Comparison of ENCODE assay signal across 8 cellular contexts in genomic region chr3:123961508-123961856, GRCh38. TPM values are rescaled to one million over a fixed set of nuclear protein-coding genes. Genes with fewer than 3 reads are reported as not detected.
A peak's percentile ranks its signal among the peaks of the same experiment; 100 is the strongest.
DNase-seq lines count a peak whose midpoint lies in the region; ATAC-seq and TF ChIP-seq lines count a peak whose summit lies in the region.

No MANE protein-coding gene starts in this region.

- no peaks in the 10 kb centered on the region for H3K27me3 ChIP-seq in left lung

- no peaks in the 10 kb centered on the region for H3K9me3 Mint-ChIP-seq in activated CD4-positive, alpha-beta T cell treated with anti-CD3 and anti-CD28 coated beads for 36 hours (ENCODE audit: low read depth)
- H3K9me3 Mint-ChIP-seq in activated naive CD8-positive, alpha-beta T cell treated with anti-CD3 and anti-CD28 coated beads, Interleukin-2, amount 10 ng/mL, durations not matched to agents 7 days and 5 days = no peaks in the 10 kb centered on the region

- peaks cover 7% of the 10 kb centered on the region for H3K27me3 Mint-ChIP-seq in activated CD4-positive, alpha-beta T cell treated with anti-CD3 and anti-CD28 coated beads for 36 hours
- peaks cover 23% of the 10 kb centered on the region for H3K27me3 Mint-ChIP-seq in activated naive CD8-positive, alpha-beta T cell treated with anti-CD3 and anti-CD28 coated beads, Interleukin-2, amount 10 ng/mL, durations not matched to agents 7 days and 5 days

- H3K36me3 Mint-ChIP-seq in activated CD4-positive, alpha-beta T cell treated with anti-CD3 and anti-CD28 coated beads for 36 hours (ENCODE audit: low read depth) = no peaks in the 10 kb centered on the region
- H3K36me3 Mint-ChIP-seq in activated naive CD8-positive, alpha-beta T cell treated with anti-CD3 and anti-CD28 coated beads, Interleukin-2, amount 10 ng/mL, durations not matched to agents 7 days and 5 days = peaks cover 2% of the 10 kb centered on the region

- peaks cover 23% of the 10 kb centered on the region for H3K4me1 Mint-ChIP-seq in activated CD4-positive, alpha-beta T cell treated with anti-CD3 and anti-CD28 coated beads for 36 hours
- H3K4me1 Mint-ChIP-seq in activated naive CD8-positive, alpha-beta T cell treated with anti-CD3 and anti-CD28 coated beads, Interleukin-2, amount 10 ng/mL, durations not matched to agents 7 days and 5 days = peaks cover 18% of the 10 kb centered on the region

- H3K4me1 ChIP-seq in left lung = peaks cover 0 to 21% of the 10 kb centered on the region in 2 donors

- no peak for TF ChIP-seq CTCF in left lung (IDR thresholded peaks at IDR 0.05)

- POLR2A ChIA-PET in activated CD4-positive, alpha-beta T cell treated with anti-CD3 and anti-CD28 coated beads for 36 hours (lab: Charles Lee) = no interaction called here
- POLR2A ChIA-PET in activated naive CD8-positive, alpha-beta T cell treated with anti-CD3 and anti-CD28 coated beads, Interleukin-2, amount 10 ng/mL, durations not matched to agents 7 days and 5 days (lab: Charles Lee) = interaction anchor here (0.9 kb wide), 1 partner anchor 77 kb away, joined by 3 read pairs; the partner anchor contains the start of gene MYLK

- H3K9me3 ChIP-seq in left lung = no peaks in the 10 kb centered on the region

- no peaks in the 10 kb centered on the region for H3K36me3 ChIP-seq in left lung

- no peak for DNase-seq in activated CD4-positive, alpha-beta T cell treated with anti-CD3 and anti-CD28 coated beads for 36 hours
- no peak for DNase-seq in activated CD4-positive, alpha-beta T cell treated with anti-CD3 and anti-CD28 coated beads, Interleukin-2, amount 50 U/mL, for 48 hours
- DNase-seq in activated naive CD8-positive, alpha-beta T cell treated with anti-CD3 and anti-CD28 coated beads, Interleukin-2, amount 10 ng/mL, durations not matched to agents 7 days and 5 days = no peak
- no peak for DNase-seq in left lung
- DNase-seq in superior temporal gyrus (ENCODE audit: extremely low spot score) = peak; percentile 29
- no peak for DNase-seq in AG20443 (ENCODE audit: low spot score)

- intact Hi-C loops in activated CD4-positive, alpha-beta T cell treated with anti-CD3 and anti-CD28 coated beads for 36 hours (cut with DNase I, micrococcal nuclease) = loop anchor here (1.0 to 5.0 kb wide), 5 partner anchors 71 to 769 kb away; partner anchors contain the start of genes HACD2 (in 1 of the 2), KALRN (in 1 of the 2), MYLK (in 1 of the 2) and SEC22A (in 1 of the 2)
- intact Hi-C loops in left lung (cut with DNase I) = no loop called here

- H3K27ac ChIP-seq in left lung = peak overlapping the region; percentile 81 to 85

- H3K4me3 ChIP-seq in left lung = peak overlapping the region; percentile 52 to 64

- CTCF ChIA-PET in activated CD4-positive, alpha-beta T cell treated with anti-CD3 and anti-CD28 coated beads for 36 hours (lab: Charles Lee) = no interaction called here

- peak overlapping the region; percentile 91 for H3K27ac Mint-ChIP-seq in activated CD4-positive, alpha-beta T cell treated with anti-CD3 and anti-CD28 coated beads for 36 hours
- H3K27ac Mint-ChIP-seq in activated naive CD8-positive, alpha-beta T cell treated with anti-CD3 and anti-CD28 coated beads, Interleukin-2, amount 10 ng/mL, durations not matched to agents 7 days and 5 days = peak overlapping the region; percentile 93

- H3K4me3 Mint-ChIP-seq in activated CD4-positive, alpha-beta T cell treated with anti-CD3 and anti-CD28 coated beads for 36 hours = peak overlapping the region; percentile 87
- H3K4me3 Mint-ChIP-seq in activated naive CD8-positive, alpha-beta T cell treated with anti-CD3 and anti-CD28 coated beads, Interleukin-2, amount 10 ng/mL, durations not matched to agents 7 days and 5 days = peak overlapping the region; percentile 95

- no peak for ATAC-seq in activated CD4-positive, alpha-beta T cell treated with anti-CD3 and anti-CD28 coated beads for 36 hours
- no peak for ATAC-seq in activated naive CD8-positive, alpha-beta T cell treated with anti-CD3 and anti-CD28 coated beads, Interleukin-2, amount 10 ng/mL, durations not matched to agents 7 days and 5 days (ENCODE audit: low read depth)
- ATAC-seq in left lung (no peak), GM18873 (IDR thresholded peaks at IDR 0.05; ENCODE audit: low FRiP score, unreplicated experiment) (no peak), HG02852 (IDR thresholded peaks at IDR 0.05; ENCODE audit: unreplicated experiment) (no peak)

RNA-seq across cellular contexts. Expression of gene CCDC14, which starts 0.5 kb away (rescaled TPM):
- 10 to 100 TPM; 35.4 to 52.4 TPM for total RNA-seq in activated CD4-positive, alpha-beta T cell treated with anti-CD3 and anti-CD28 coated beads for 36 hours
- 10 to 100 TPM; 48.9 to 63.0 TPM for total RNA-seq in activated naive CD8-positive, alpha-beta T cell treated with anti-CD3 and anti-CD28 coated beads, Interleukin-2, amount 10 ng/mL, durations not matched to agents 7 days and 5 days
- 10 to 100 TPM; 40.9 to 44.4 TPM for total RNA-seq in left lung

RNA-seq across cellular contexts. Expression of gene ROPN1, which starts 30.4 kb away (rescaled TPM):
- total RNA-seq in activated CD4-positive, alpha-beta T cell treated with anti-CD3 and anti-CD28 coated beads for 36 hours = not detected
- total RNA-seq in activated naive CD8-positive, alpha-beta T cell treated with anti-CD3 and anti-CD28 coated beads, Interleukin-2, amount 10 ng/mL, durations not matched to agents 7 days and 5 days = not detected
- total RNA-seq in left lung = not detected

Comparison
In these comparisons a context has a peak if more than half of its experiments do, and no peak if none do; other contexts are left out.
1. intact Hi-C loops: an anchor here in activated CD4-positive, alpha-beta T cell treated with anti-CD3 and anti-CD28 coated beads for 36 hours (1.0 to 5.0 kb wide); none called in left lung.